ENCODE assay signal across 8 cellular contexts in genomic region chr15:58980351-58980939, GRCh38. TPM values are rescaled to one million over a fixed set of nuclear protein-coding genes. Genes with fewer than 3 reads are reported as not detected.
DNase-seq lines count a peak whose midpoint lies in the region; ATAC-seq, FAIRE-seq and TF ChIP-seq lines count a peak whose summit lies in the region.

No MANE protein-coding gene starts in this region.

- H3K36me3 Mint-ChIP-seq in activated CD4-positive, alpha-beta T cell treated with anti-CD3 and anti-CD28 coated beads for 36 hours (ENCODE audit: low read depth) = no peaks in the 10 kb centered on the region

- H3K79me2 ChIP-seq in endothelial cell of umbilical vein (ENCODE audit: control insufficient read depth, insufficient read depth, low read length) (no peaks in the 10 kb centered on the region), osteoblast (ENCODE audit: insufficient read depth, low read length) (no peaks in the 10 kb centered on the region)

- ATAC-seq in activated CD4-positive, alpha-beta T cell treated with anti-CD3 and anti-CD28 coated beads for 36 hours = no peak

- no peak overlapping the region for H3K27ac ChIP-seq in endothelial cell of umbilical vein (ENCODE audit: insufficient read depth, low read depth, low read length)
- no peak overlapping the region for H3K27ac ChIP-seq in osteoblast (ENCODE audit: low read depth, low read length)

- H3K4me3 ChIP-seq in endothelial cell of umbilical vein (replicated peaks in 1 of 3; ENCODE audit: insufficient read depth in 1 of 3, low read depth in 1 of 3, low read length in 3 of 3) (no peak overlapping the region), osteoblast (ENCODE audit: insufficient read depth, low read length) (no peak overlapping the region)

- peak; percentile 67 for DNase-seq in CD1c-positive myeloid dendritic cell (ENCODE audit: extremely low spot score)
- DNase-seq in HT-29 (ENCODE audit: low spot score) = peak; percentile 55
- DNase-seq in RKO (ENCODE audit: low spot score) = peak; percentile 60
- peak; percentile 59 for DNase-seq in endothelial cell of umbilical vein (ENCODE audit: low read depth, low spot score)
- peak; percentile 30 for DNase-seq in osteoblast (ENCODE audit: insufficient read length, low spot score, missing footprints)
- no peak for DNase-seq in activated CD4-positive, alpha-beta T cell treated with anti-CD3 and anti-CD28 coated beads for 36 hours
- no peak for DNase-seq in occipital lobe (lab: John Stamatoyannopoulos, UW)
- no peak for DNase-seq in stimulated activated naive CD4-positive, alpha-beta T cell treated with Interleukin-2 at 50 U/mL for 16 hours (lab: John Stamatoyannopoulos, UW)

- no TSS peak for BruUV-seq in endothelial cell of umbilical vein (replicated peaks; lab: Mats Ljungman, UMichigan)

- no peaks in the 10 kb centered on the region for H3K36me3 ChIP-seq in endothelial cell of umbilical vein (ENCODE audit: control insufficient read depth in 2 of 2, extremely low read depth in 1 of 2, insufficient read depth in 2 of 2, low read length in 2 of 2)
- no peaks in the 10 kb centered on the region for H3K36me3 ChIP-seq in osteoblast (ENCODE audit: insufficient read depth, low read length)

- intact Hi-C loops in endothelial cell of umbilical vein (cut with micrococcal nuclease) = loop anchor here (1.0 kb wide), 3 partner anchors 125 to 513 kb away; partner anchors contain the start of gene CCNB2
- intact Hi-C loops in activated CD4-positive, alpha-beta T cell treated with anti-CD3 and anti-CD28 coated beads for 36 hours (cut with DNase I, micrococcal nuclease) = loop anchor here (1.0 to 5.0 kb wide), 5 partner anchors 37 to 549 kb away; no protein-coding TSS in a partner anchor

- no peak for TF ChIP-seq POLR2A in endothelial cell of umbilical vein (IDR thresholded peaks at IDR 0.05; ENCODE audit: low read depth, low read length)

- dilution Hi-C loops in endothelial cell of umbilical vein (cut with MboI; ENCODE audit: extremely low pct_ligation_motif_present, low sequenced_read_pairs) = no loop called here

- H2AFZ ChIP-seq in endothelial cell of umbilical vein (ENCODE audit: low read depth, low read length) (no peak overlapping the region), osteoblast (ENCODE audit: low read length) (no peak overlapping the region)

- POLR2A ChIA-PET in endothelial cell of umbilical vein (lab: Charles Lee) = no interaction called here
- POLR2A ChIA-PET in activated CD4-positive, alpha-beta T cell treated with anti-CD3 and anti-CD28 coated beads for 36 hours (lab: Charles Lee) = no interaction called here

- H3K9me3 Mint-ChIP-seq in activated CD4-positive, alpha-beta T cell treated with anti-CD3 and anti-CD28 coated beads for 36 hours (ENCODE audit: low read depth) = no peaks in the 10 kb centered on the region

- H3K4me1 Mint-ChIP-seq in activated CD4-positive, alpha-beta T cell treated with anti-CD3 and anti-CD28 coated beads for 36 hours = peaks cover 39% of the 10 kb centered on the region

- H3K9me1 ChIP-seq in endothelial cell of umbilical vein (replicated peaks; ENCODE audit: control insufficient read depth, extremely low read depth, insufficient read depth, low read length) = no peaks in the 10 kb centered on the region

- no peak overlapping the region for H3K4me3 Mint-ChIP-seq in activated CD4-positive, alpha-beta T cell treated with anti-CD3 and anti-CD28 coated beads for 36 hours

- H3K4me1 ChIP-seq in endothelial cell of umbilical vein (ENCODE audit: control insufficient read depth, extremely low read depth, insufficient read depth, low read length) = peaks cover 10% of the 10 kb centered on the region
- peaks cover 12% of the 10 kb centered on the region for H3K4me1 ChIP-seq in osteoblast (ENCODE audit: insufficient read depth, low read length)

- no peaks in the 10 kb centered on the region for H4K20me1 ChIP-seq in endothelial cell of umbilical vein (replicated peaks; ENCODE audit: control insufficient read depth, extremely low read depth, insufficient read depth, low read length)
- no peaks in the 10 kb centered on the region for H4K20me1 ChIP-seq in osteoblast (ENCODE audit: insufficient read depth, low read length)

- no peaks in the 10 kb centered on the region for H3K9me3 ChIP-seq in endothelial cell of umbilical vein (replicated peaks; ENCODE audit: control insufficient read depth, insufficient read depth, low read length)
- no peaks in the 10 kb centered on the region for H3K9me3 ChIP-seq in osteoblast (ENCODE audit: low read depth, low read length)

- TF ChIP-seq CTCF in endothelial cell of umbilical vein (IDR thresholded peaks at IDR 0.05; ENCODE audit: extremely low read depth in 1 of 2, insufficient read depth in 1 of 2, low read depth in 1 of 2, low read length in 2 of 2) = peak; percentile 19 to 21
- peak; percentile 61 for TF ChIP-seq CTCF in osteoblast (IDR thresholded peaks at IDR 0.05; ENCODE audit: extremely low read depth, low read depth, low read length)

- no peak overlapping the region for H3K27ac Mint-ChIP-seq in activated CD4-positive, alpha-beta T cell treated with anti-CD3 and anti-CD28 coated beads for 36 hours

- CTCF ChIA-PET in endothelial cell of umbilical vein (lab: Charles Lee) = interaction anchor here (0.6 to 3.1 kb wide), 32 partner anchors 8 to 753 kb away, joined by 3 to 28 read pairs (median 4); no protein-coding TSS in a partner anchor
- CTCF ChIA-PET in activated CD4-positive, alpha-beta T cell treated with anti-CD3 and anti-CD28 coated beads for 36 hours (lab: Charles Lee) = interaction anchor here (0.6 to 2.3 kb wide), 19 partner anchors 8 to 555 kb away, joined by 3 to 9 read pairs (median 4); no protein-coding TSS in a partner anchor

- no peaks in the 10 kb centered on the region for H3K27me3 Mint-ChIP-seq in activated CD4-positive, alpha-beta T cell treated with anti-CD3 and anti-CD28 coated beads for 36 hours

- H3K4me2 ChIP-seq in endothelial cell of umbilical vein (ENCODE audit: insufficient read depth, low read length) = no peak overlapping the region
- H3K4me2 ChIP-seq in osteoblast (ENCODE audit: insufficient read depth, low read length) = peak overlapping the region; percentile 41

- H3K9ac ChIP-seq in endothelial cell of umbilical vein (replicated peaks; ENCODE audit: extremely low read depth, insufficient read depth, low read length) = no peak overlapping the region

- H3K27me3 ChIP-seq in endothelial cell of umbilical vein (ENCODE audit: control insufficient read depth in 2 of 2, insufficient read depth in 2 of 2, low read length in 2 of 2) = peaks cover 4 to 7% of the 10 kb centered on the region in 2 experiments
- H3K27me3 ChIP-seq in osteoblast (ENCODE audit: insufficient read depth, low read length) = peaks cover 5% of the 10 kb centered on the region

- peak; percentile 75 for FAIRE-seq in endothelial cell of umbilical vein (lab: Jason Lieb, UNC)

TF ChIP-seq in endothelial cell of umbilical vein, 7 proteins besides CTCF, POLR2A, EP300 and RAD21:
- no peak for TF ChIP-seq POLR2AphosphoS5 (IDR thresholded peaks at IDR 0.05; ENCODE audit: insufficient read depth, low read depth, low read length)
- no peak for TF ChIP-seq MYC (IDR thresholded peaks at IDR 0.05; ENCODE audit: low read depth, low read length)
- TF ChIP-seq JUN (IDR thresholded peaks at IDR 0.05; ENCODE audit: borderline replicate concordance, insufficient read depth, insufficient read length, low read depth) = no peak
- TF ChIP-seq GATA2 (IDR thresholded peaks at IDR 0.05; ENCODE audit: insufficient read depth, insufficient read length, low read depth, low read length) = no peak
- no peak for TF ChIP-seq MAX (IDR thresholded peaks at IDR 0.05; ENCODE audit: insufficient read depth, insufficient read length)
- no peak for TF ChIP-seq FOS (IDR thresholded peaks at IDR 0.05; ENCODE audit: borderline replicate concordance, insufficient read depth, low read length)
- TF ChIP-seq EZH2 (IDR thresholded peaks at IDR 0.05; ENCODE audit: borderline replicate concordance, low read depth, low read length, severe bottlenecking) = no peak
TF ChIP-seq in endothelial cell of umbilical vein: peak in this region for 0.

RNA-seq across cellular contexts. Expression of gene RNF111, which starts 7.0 kb away (rescaled TPM):
- 12.7 and 12.9 TPM in 2 replicates for total RNA-seq in HT-29 (2014; rRNA removed; shearing (Covaris generic))
- total RNA-seq in endothelial cell of umbilical vein = 42.4 and 42.6 TPM in 2 replicates
- polyA plus RNA-seq in endothelial cell of umbilical vein = 22.3 and 27.6 TPM in 2 replicates
- 11.6 and 12.2 TPM in 2 replicates for polyA plus RNA-seq in endothelial cell of umbilical vein (2011; cell fraction: cytosol; rRNA removed)
- polyA plus RNA-seq in endothelial cell of umbilical vein (2011; cell fraction: nucleus; rRNA removed) = 36.1 and 37.2 TPM in 2 replicates
- 21.6 and 22.0 TPM in 2 replicates for polyA plus RNA-seq in endothelial cell of umbilical vein (2012)
- 178 and 253 TPM in 2 replicates for polyA minus RNA-seq in endothelial cell of umbilical vein
- polyA minus RNA-seq in endothelial cell of umbilical vein (2011; cell fraction: cytosol; rRNA and poly(A)+ RNA removed) = 34.3 TPM
- polyA minus RNA-seq in endothelial cell of umbilical vein (2011; cell fraction: nucleus; rRNA and poly(A)+ RNA removed) = 86.1 and 106 TPM in 2 replicates
- 21.4 and 27.4 TPM in 2 replicates for total RNA-seq in osteoblast
- total RNA-seq in activated CD4-positive, alpha-beta T cell treated with anti-CD3 and anti-CD28 coated beads for 36 hours = 10 to 100 TPM; 27.0 to 36.0 TPM
- 37.1 TPM for total RNA-seq in occipital lobe

RNA-seq across cellular contexts. Expression of gene SLTM, which starts 47.0 kb away (rescaled TPM):
- 92.9 and 104 TPM in 2 replicates for total RNA-seq in HT-29 (2014; rRNA removed; shearing (Covaris generic))
- 80.9 and 93.0 TPM in 2 replicates for total RNA-seq in endothelial cell of umbilical vein
- polyA plus RNA-seq in endothelial cell of umbilical vein = 15.5 and 28.1 TPM in 2 replicates
- polyA plus RNA-seq in endothelial cell of umbilical vein (2011; cell fraction: cytosol; rRNA removed) = 32.6 and 37.7 TPM in 2 replicates
- polyA plus RNA-seq in endothelial cell of umbilical vein (2011; cell fraction: nucleus; rRNA removed) = 213 and 254 TPM in 2 replicates
- 50.3 and 65.9 TPM in 2 replicates for polyA plus RNA-seq in endothelial cell of umbilical vein (2012)
- polyA minus RNA-seq in endothelial cell of umbilical vein = 29.2 and 48.5 TPM in 2 replicates
- polyA minus RNA-seq in endothelial cell of umbilical vein (2011; cell fraction: cytosol; rRNA and poly(A)+ RNA removed) = 28.5 TPM
- 125 and 127 TPM in 2 replicates for polyA minus RNA-seq in endothelial cell of umbilical vein (2011; cell fraction: nucleus; rRNA and poly(A)+ RNA removed)
- total RNA-seq in osteoblast = 71.3 and 77.8 TPM in 2 replicates
- 10 to 100 TPM; 85.6 to 85.9 TPM for total RNA-seq in activated CD4-positive, alpha-beta T cell treated with anti-CD3 and anti-CD28 coated beads for 36 hours
- total RNA-seq in occipital lobe = 96.1 TPM

Comparison
In these comparisons a context has a peak if more than half of its experiments do, and no peak if none do; other contexts are left out.
1. DNase-seq: peak in CD1c-positive myeloid dendritic cell (single experiment), HT-29 (single experiment), RKO (single experiment), endothelial cell of umbilical vein (single experiment) and osteoblast (single experiment); none in activated CD4-positive, alpha-beta T cell treated with anti-CD3 and anti-CD28 coated beads for 36 hours (single experiment), occipital lobe (single experiment) and stimulated activated naive CD4-positive, alpha-beta T cell treated with Interleukin-2 at 50 U/mL for 16 hours (single experiment).